17 cellular contexts compared by ENCODE assay signal in the genomic region with DNA sequence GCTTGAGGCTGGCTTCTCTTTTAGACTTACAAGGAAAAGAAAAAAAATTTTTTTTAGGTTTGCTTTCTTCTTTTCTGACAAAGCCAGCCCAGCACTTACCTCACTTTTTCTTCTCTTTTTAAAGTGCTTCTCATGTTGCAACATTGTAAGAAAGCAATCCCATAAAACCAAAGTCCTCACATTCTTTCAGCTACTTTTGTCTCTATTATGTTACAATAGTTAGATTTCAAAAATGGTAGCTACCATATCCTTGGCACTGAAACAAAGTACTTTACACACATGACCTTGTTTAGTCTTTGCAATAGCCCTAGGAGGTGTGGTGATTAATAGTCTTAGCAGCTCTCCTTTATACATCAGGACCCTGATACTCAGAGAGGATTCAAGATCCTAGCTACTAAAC. TPM values are rescaled to one million over a fixed set of nuclear protein-coding genes. Genes with fewer than 3 reads are reported as not detected.
"Had no signal": no experiment of that assay in that cellular context is flagged by ENCODE, and none has a peak within 500 bp of the region (broad histone marks: within the 10 kb centered on the region; RNA-seq: fewer than 3 reads in every experiment).

No MANE protein-coding gene starts in this region.

- DNase-seq: activated CD4-positive, alpha-beta memory T cell treated with anti-CD3 and anti-CD28 coated beads for 36 hours; activated gamma-delta T cell treated with Interleukin-2 at 50 U/mL for 16 hours; activated naive CD8-positive, alpha-beta T cell treated with anti-CD3 and anti-CD28 coated beads for 36 hours; activated T-cell treated with anti-CD3 and anti-CD28 coated beads, Interleukin-2, amount 50 U/mL, for 72 hours; aorta; effector CD4-positive, alpha-beta T cell; left cardiac atrium; natural killer cell; nucleus accumbens; stimulated activated CD4-positive, alpha-beta T cell treated with anti-CD3 and anti-CD28 coated beads, Interleukin-2, amount 100 ng/mL, for 48 hours; stimulated activated CD8-positive, alpha-beta memory T cell treated with anti-CD3 and anti-CD28 coated beads, Interleukin-4, amount 100 ng/mL, for 48 hours; T-helper 9 cell; upper lobe of right lung had no signal

- ATAC-seq: activated T-cell treated with anti-CD3 and anti-CD28 coated beads, Interleukin-2, amount 50 U/mL, for 72 hours; left cardiac atrium; natural killer cell; sciatic nerve; upper lobe of right lung had no signal

- H3K9me3 ChIP-seq: colonic mucosa, upper lobe of right lung had no signal

- H3K27ac ChIP-seq: cardiac muscle cell, colonic mucosa, upper lobe of right lung had no signal

- H3K4me3 ChIP-seq: cardiac muscle cell, colonic mucosa, upper lobe of right lung had no signal

- H3K27me3 ChIP-seq: cardiac muscle cell, colonic mucosa, upper lobe of right lung had no signal

- H3K36me3 ChIP-seq: cardiac muscle cell, colonic mucosa, upper lobe of right lung had no signal

- H3K4me1 ChIP-seq: colonic mucosa, upper lobe of right lung had no signal

RNA-seq across cellular contexts. Expression of gene CARTPT, which starts 23.5 kb away (rescaled TPM):
- total RNA-seq: activated CD4-positive, alpha-beta memory T cell treated with anti-CD3 and anti-CD28 coated beads for 36 hours; activated naive CD8-positive, alpha-beta T cell treated with anti-CD3 and anti-CD28 coated beads for 36 hours; activated T-cell treated with anti-CD3 and anti-CD28 coated beads, Interleukin-2, amount 50 U/mL, for 72 hours; aorta; cardiac muscle cell; left cardiac atrium; natural killer cell; progenitor cell of endocrine pancreas; sciatic nerve; upper lobe of right lung had no signal
- polyA plus RNA-seq: cardiac muscle cell had no signal
